Comparison of ENCODE assay signal across 19 cellular contexts in genomic region chr6:49341869-49342268, GRCh38.
DNase-seq lines count a peak whose midpoint lies in the region; ATAC-seq, FAIRE-seq and TF ChIP-seq lines count a peak whose summit lies in the region.
"Had no signal": no experiment of that assay in that cellular context is flagged by ENCODE, and none has a peak within 500 bp of the region (broad histone marks: within the 10 kb centered on the region; RNA-seq: fewer than 3 reads in every experiment).

No MANE protein-coding gene starts in this region.

- H3K4me3 ChIP-seq in GM23338 (no peak overlapping the region; the same call in 1 of the 2 replicates), HUES48 (ENCODE audit: low read depth, low read length) (no peak overlapping the region), H1 (ENCODE audit: extremely low read depth in 1 of 4, insufficient read depth in 2 of 4, low read depth in 3 of 4, low read length in 4 of 4) (peak overlapping the region in 1 of 4 experiments; percentile 16; a peak in 1 of 8 replicates), iPS-20b (ENCODE audit: low read length) (0 out of 2 replicates have a peak overlapping the region, but pooled peaks have one; percentile 23), transverse colon (no peak overlapping the region)
- H3K4me3 ChIP-seq: BLaER1 treated with 17β-estradiol and CSF1 and Interleukin-3, amounts not matched to agents 10 nM and 100 nM; GM12878 had no signal

- H2BK20ac ChIP-seq in H1 (ENCODE audit: low read length), result peak overlapping the region; percentile 8; the same call in 1 of the 2 replicates

- peak overlapping the region; percentile 97 for H3K14ac ChIP-seq in H1 (ENCODE audit: insufficient read length)

- intact Hi-C loops in transverse colon (cut with DNase I; ENCODE audit: low total_unique reads), result no loop called here

- TF ChIP-seq POLR2A in H1 (IDR thresholded peaks at IDR 0.05; ENCODE audit: control extremely low read depth in 1 of 2, low read depth in 2 of 2, low read length in 2 of 2) (no peak), transverse colon (IDR thresholded peaks at IDR 0.05) (no peak)

- no peak for TF ChIP-seq RAD21 in H1 (IDR thresholded peaks at IDR 0.05 in 1 of 2, conservative IDR thresholded peaks at IDR 0.05 in 1 of 2; ENCODE audit: low read depth in 2 of 2, low read length in 2 of 2)

- peak overlapping the region; percentile 40; the same call in 1 of the 2 replicates for H3K9ac ChIP-seq in HUES48 (ENCODE audit: low read depth, low read length)
- H3K9ac ChIP-seq in H1 (replicated peaks in 1 of 4; ENCODE audit: extremely low read depth in 1 of 4, low read depth in 3 of 4, low read length in 3 of 4), result no peak overlapping the region
- H3K9ac ChIP-seq in iPS-20b (ENCODE audit: low read depth, low read length), result peak overlapping the region; percentile 22; the same call in 1 of the 2 replicates
- H3K9ac ChIP-seq: BLaER1 treated with 17β-estradiol and CSF1 and Interleukin-3, amounts not matched to agents 10 nM and 100 nM had no signal

- H3K9me3 ChIP-seq in HUES48 (ENCODE audit: control insufficient read depth, insufficient read depth, low read length) (peaks cover 23% of the 10 kb centered on the region), H1 (ENCODE audit: insufficient read depth in 2 of 2, low read depth in 1 of 2, low read length in 1 of 2) (peaks cover 12 to 16% of the 10 kb centered on the region in 2 experiments; a peak in 3 of 4 replicates), iPS-20b (ENCODE audit: insufficient read depth, low read depth, low read length) (peaks cover 12% of the 10 kb centered on the region; the same call in 1 of the 2 replicates), transverse colon (no peaks in the 10 kb centered on the region)

- no peak for FAIRE-seq in H1 (lab: Jason Lieb, UNC)
- FAIRE-seq: GM12878, H54, HTR-8/SVneo had no signal

- peak overlapping the region; percentile 41; the same call in 1 of the 2 replicates for H3K4me2 ChIP-seq in GM23338
- peak overlapping the region; percentile 2 to 50; a peak in 2 of 4 replicates for H3K4me2 ChIP-seq in H1 (ENCODE audit: insufficient read depth in 1 of 2, low read depth in 2 of 2, low read length in 2 of 2)
- H3K4me2 ChIP-seq: BLaER1 treated with 17β-estradiol and CSF1 and Interleukin-3, amounts not matched to agents 10 nM and 100 nM had no signal

- no peak for TF ChIP-seq CTCF in GM23338 (conservative IDR thresholded peaks at IDR 0.05; ENCODE audit: low read depth in 2 of 2)
- TF ChIP-seq CTCF in H1 (IDR thresholded peaks at IDR 0.05; ENCODE audit: control extremely low read depth in 1 of 3, insufficient read depth in 1 of 3, low read depth in 1 of 3, low read length in 3 of 3), result no peak
- TF ChIP-seq CTCF in transverse colon (IDR thresholded peaks at IDR 0.05), result no peak
- no peak for TF ChIP-seq CTCF in foreskin keratinocyte (conservative IDR thresholded peaks at IDR 0.05)

- H3K9me2 ChIP-seq in GM23338 (ENCODE audit: insufficient read depth), result peaks cover 7% of the 10 kb centered on the region; the same call in 1 of the 2 replicates

- peak overlapping the region; percentile 72 for H4K5ac ChIP-seq in H1 (ENCODE audit: insufficient read length, low read depth, low read length)

- CTCF ChIA-PET in H1 (lab: Charles Lee; ENCODE audit: partially characterized antibody), result interaction anchor here (1.1 kb wide), 1 partner anchor 384 kb away, joined by 3 read pairs; no protein-coding TSS in a partner anchor

- peak overlapping the region; percentile 98 for H3K27ac Mint-ChIP-seq in GM23338
- H3K27ac Mint-ChIP-seq: B cell; CD8-positive, alpha-beta T cell; HFFc6 had no signal

- H3K36me3 ChIP-seq in GM23338 (ENCODE audit: insufficient read depth), result no peaks in the 10 kb centered on the region; the same call in 1 of the 2 replicates
- H3K36me3 ChIP-seq in HUES48 (ENCODE audit: control insufficient read depth, insufficient read depth, low read length), result no peaks in the 10 kb centered on the region; the same call in 1 of the 2 replicates
- peaks cover 0 to 11% (median 3%) of the 10 kb centered on the region in 4 experiments; a peak in 2 of 8 replicates for H3K36me3 ChIP-seq in H1 (ENCODE audit: control insufficient read depth in 2 of 4, insufficient read depth in 4 of 4, low read length in 3 of 4)
- no peaks in the 10 kb centered on the region for H3K36me3 ChIP-seq in iPS-20b (ENCODE audit: insufficient read depth, low read depth, low read length)
- no peaks in the 10 kb centered on the region for H3K36me3 ChIP-seq in transverse colon
- H3K36me3 ChIP-seq: BLaER1 treated with 17β-estradiol and CSF1 and Interleukin-3, amounts not matched to agents 10 nM and 100 nM had no signal

- H3K27ac ChIP-seq in GM23338 (ENCODE audit: low read depth) (peak overlapping the region; percentile 91), HUES48 (ENCODE audit: low read depth, low read length) (peak overlapping the region; percentile 93), H1 (ENCODE audit: low read depth, low read length) (peak overlapping the region; percentile 51; the same call in 1 of the 2 replicates), iPS-20b (ENCODE audit: low read length) (peak overlapping the region; percentile 93), transverse colon (no peak overlapping the region), foreskin keratinocyte (no peak overlapping the region)
- H3K27ac ChIP-seq: BLaER1 treated with 17β-estradiol and CSF1 and Interleukin-3, amounts not matched to agents 10 nM and 100 nM had no signal

- H2AFZ ChIP-seq in GM23338 (no peak overlapping the region), H1 (ENCODE audit: low read length) (no peak overlapping the region)

- H3K27me3 ChIP-seq in GM23338 (ENCODE audit: insufficient read depth) (no peaks in the 10 kb centered on the region), HUES48 (ENCODE audit: control insufficient read depth, insufficient read depth, low read length) (no peaks in the 10 kb centered on the region), H1 (replicated peaks in 1 of 4; ENCODE audit: control insufficient read depth in 3 of 4, extremely low read depth in 1 of 4, insufficient read depth in 3 of 4, low read length in 3 of 4) (no peaks in the 10 kb centered on the region), iPS-20b (ENCODE audit: insufficient read depth, low read length) (no peaks in the 10 kb centered on the region), transverse colon (no peaks in the 10 kb centered on the region), foreskin keratinocyte (no peaks in the 10 kb centered on the region)
- H3K27me3 ChIP-seq: BLaER1 treated with 17β-estradiol and CSF1 and Interleukin-3, amounts not matched to agents 10 nM and 100 nM had no signal

- ATAC-seq in GM23338 (peak; percentile 15; the same call in 2 of the 3 replicates), foreskin keratinocyte (no peak)
- ATAC-seq: CD8-positive, alpha-beta T cell; GM12878; HCT116 had no signal

- H4K91ac ChIP-seq in H1 (replicated peaks; ENCODE audit: insufficient read length, low read length), result peak overlapping the region; percentile 80

- H3K4ac ChIP-seq in H1 (replicated peaks; ENCODE audit: insufficient read length, low read depth, low read length), result no peak overlapping the region

- H3K56ac ChIP-seq in H1 (replicated peaks; ENCODE audit: insufficient read length, low read depth, low read length), result no peak overlapping the region

- peak overlapping the region; percentile 44; the same call in 1 of the 2 replicates for H3K18ac ChIP-seq in H1 (ENCODE audit: extremely low read depth, low read length)

- no peak overlapping the region for H2BK15ac ChIP-seq in H1 (ENCODE audit: low read length)

- no peak for TF ChIP-seq EP300 in H1 (IDR thresholded peaks at IDR 0.05; ENCODE audit: borderline replicate concordance in 1 of 2, low read depth in 2 of 2, low read length in 2 of 2)
- no peak for TF ChIP-seq EP300 in transverse colon (IDR thresholded peaks at IDR 0.05; ENCODE audit: low read depth)

- peaks cover 28% of the 10 kb centered on the region for H3K4me1 Mint-ChIP-seq in GM23338
- H3K4me1 Mint-ChIP-seq: B cell had no signal

- H3K4me1 ChIP-seq in GM23338 (ENCODE audit: insufficient read depth) (peaks cover 12% of the 10 kb centered on the region; the same call in 1 of the 2 replicates), HUES48 (ENCODE audit: control insufficient read depth, insufficient read depth, low read length) (peaks cover 22% of the 10 kb centered on the region), H1 (replicated peaks in 1 of 4; ENCODE audit: control insufficient read depth in 3 of 4, insufficient read depth in 4 of 4, low read length in 3 of 4) (peaks cover 0 to 7% (median 2%) of the 10 kb centered on the region in 4 experiments; a peak in 4 of 7 replicates), iPS-20b (ENCODE audit: insufficient read depth, low read length) (peaks cover 11% of the 10 kb centered on the region; the same call in 1 of the 2 replicates), transverse colon (no peaks in the 10 kb centered on the region), foreskin keratinocyte (peaks cover 19% of the 10 kb centered on the region)

- no peaks in the 10 kb centered on the region for H3K23me2 ChIP-seq in H1 (ENCODE audit: low read depth, low read length)

- DNase-seq in GM23338 (ENCODE audit: low spot score) (peak; percentile 5), H1 (ENCODE audit: low read depth in 1 of 2, low spot score in 2 of 2) (no peak), UCSD-AML1 (lab: John Stamatoyannopoulos, UW; ENCODE audit: unreplicated experiment) (no peak), transverse colon (no peak), foreskin keratinocyte (no peak)
- DNase-seq: Calu3; CD8-positive, alpha-beta T cell; DMS53; DND-41; EL; HFFc6 had no signal

- peaks cover 47% of the 10 kb centered on the region for H3K36me3 Mint-ChIP-seq in GM23338 (ENCODE audit: low read depth)
- H3K36me3 Mint-ChIP-seq: CD8-positive, alpha-beta T cell had no signal

- no peaks in the 10 kb centered on the region for H3F3A ChIP-seq in GM23338 (replicated peaks; ENCODE audit: low read depth)

- 84% methylated on average over 3 of the region's 3 CpGs; no CpG with 5 or more reads in 1 of the 2 experiments for WGBS in H1 (ENCODE audit: extremely low coverage in 1 of 2, insufficient coverage in 1 of 2, insufficient read length in 1 of 2, insufficient replicate concordance in 2 of 2, low coverage in 1 of 2, low lambda C conversion rate in 2 of 2, missing lambda C conversion rate in 1 of 2), 2 experiments
- WGBS in transverse colon (ENCODE audit: low coverage in 1 of 2), 2 donors, result 72 to 80% methylated on average over 2 to 3 of the region's 3 CpGs

- H2BK12ac ChIP-seq in H1 (ENCODE audit: low read depth, low read length), result peak overlapping the region; percentile 96

- H3K79me1 ChIP-seq in H1 (ENCODE audit: low read depth, low read length), result no peaks in the 10 kb centered on the region

- peak overlapping the region; percentile 2; the same call in 1 of the 3 replicates for H3K4me3 Mint-ChIP-seq in GM23338
- H3K4me3 Mint-ChIP-seq: B cell; CD8-positive, alpha-beta T cell; HFFc6 had no signal

- peaks cover 42% of the 10 kb centered on the region for H3K9me3 Mint-ChIP-seq in GM23338
- H3K9me3 Mint-ChIP-seq: HFFc6 had no signal

- H3K23ac ChIP-seq in H1 (ENCODE audit: insufficient read length), result no peak overlapping the region

- POLR2A ChIA-PET in H1 (lab: Charles Lee; ENCODE audit: partially characterized antibody), result interaction anchor here (1.0 kb wide), 1 partner anchor 9 kb away, joined by 5 read pairs; no protein-coding TSS in a partner anchor

- H2AK5ac ChIP-seq in H1 (ENCODE audit: low read depth, low read length), result peak overlapping the region; percentile 91; the same call in 1 of the 2 replicates

- H3K27me3 Mint-ChIP-seq in GM23338 (ENCODE audit: insufficient read depth, low read depth, poor library complexity), result peaks cover 7% of the 10 kb centered on the region
- H3K27me3 Mint-ChIP-seq: B cell had no signal

- H4K20me1 ChIP-seq in GM23338 (replicated peaks; ENCODE audit: insufficient read depth), result no peaks in the 10 kb centered on the region
- H4K20me1 ChIP-seq in H1 (replicated peaks in 1 of 2; ENCODE audit: control insufficient read depth in 1 of 2, insufficient read depth in 2 of 2, low read length in 2 of 2), result no peaks in the 10 kb centered on the region
- H4K20me1 ChIP-seq: BLaER1 treated with 17β-estradiol and CSF1 and Interleukin-3, amounts not matched to agents 10 nM and 100 nM had no signal

- peak overlapping the region; percentile 88; the same call in 1 of the 2 replicates for H2BK5ac ChIP-seq in H1 (ENCODE audit: low read depth, low read length)

- H2BK120ac ChIP-seq in H1 (replicated peaks; ENCODE audit: low read depth, low read length), result peak overlapping the region; percentile 59

- in situ Hi-C loops in transverse colon (cut with MboI; ENCODE audit: low pct_ligation_motif_present in 1 of 4, low pct_unique_long_range_greater_than_20kb in 1 of 4, low sequenced_read_pairs in 3 of 4), result no loop called here

- no peak overlapping the region for H4K8ac ChIP-seq in H1 (ENCODE audit: extremely low read depth, insufficient read depth, low read length)

- H3K79me2 ChIP-seq in GM23338 (replicated peaks; ENCODE audit: insufficient read depth) (no peaks in the 10 kb centered on the region), H1 (ENCODE audit: control insufficient read depth in 1 of 2, insufficient read depth in 2 of 2, low read length in 2 of 2) (no peaks in the 10 kb centered on the region)

Comparison
In these comparisons a context has a peak if more than half of its experiments do, and no peak if none do; other contexts are left out.
1. H3K27ac ChIP-seq: peak in GM23338 (single experiment), HUES48 (single experiment), H1 (single experiment) and iPS-20b (single experiment); none in transverse colon (0 of 4) and foreskin keratinocyte (single experiment).
2. H3K9ac ChIP-seq: peak in HUES48 (single experiment) and iPS-20b (single experiment); none in H1 (0 of 4).